8 cellular contexts compared by ENCODE assay signal in the genomic region with DNA sequence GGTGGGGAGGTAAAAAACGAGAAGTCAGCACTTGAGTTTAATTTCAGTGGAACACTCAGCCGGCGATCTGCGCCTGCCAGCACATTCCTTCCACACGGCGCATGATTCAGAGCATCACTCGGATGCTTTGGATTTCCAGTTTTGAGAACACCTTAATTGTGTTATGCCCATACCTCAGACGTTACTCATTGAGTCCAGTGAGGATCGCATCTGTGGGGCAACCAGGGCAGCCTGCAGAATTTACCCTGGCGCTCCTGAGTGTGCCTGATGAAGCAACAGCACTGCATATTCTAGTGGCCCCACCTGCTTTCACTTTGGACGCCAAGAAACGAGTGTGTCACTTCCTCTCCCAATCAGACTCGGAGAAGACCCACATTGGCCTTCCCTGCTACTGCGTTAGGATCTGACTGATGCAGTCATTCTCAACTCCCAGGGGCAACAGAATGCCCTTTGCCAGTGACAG. TPM values are rescaled to one million over a fixed set of nuclear protein-coding genes. Genes with fewer than 3 reads are reported as not detected.
DNase-seq lines count a peak whose midpoint lies in the region; ATAC-seq, FAIRE-seq and TF ChIP-seq lines count a peak whose summit lies in the region.

No MANE protein-coding gene starts in this region.

- H3K27ac ChIP-seq in heart left ventricle (peak overlapping the region in 9 of 12 donors; percentile 11 to 82 (median 39)), iPS-20b (ENCODE audit: low read length) (no peak overlapping the region)

- H3K4me1 ChIP-seq in heart left ventricle (peaks cover 0 to 22% (median 6%) of the 10 kb centered on the region in 12 donors), iPS-20b (ENCODE audit: insufficient read depth, low read length) (peaks cover 17% of the 10 kb centered on the region)

- ATAC-seq in heart left ventricle (peak in 3 of 4 donors; percentile 35 to 72 (median 49)), Right ventricle myocardium superior (ENCODE audit: poor library complexity) (no peak)

- DNase-seq in heart left ventricle (no peak), Right ventricle myocardium superior (no peak), urothelium cell line (ENCODE audit: low spot score) (peak; percentile 46), KG1 (lab: John Stamatoyannopoulos, UW) (no peak), SHP77 treated with DMSO at 0.1 percent for 48 hours (lab: John Stamatoyannopoulos, UW) (no peak)
- DNase-seq in effector CD8-positive, alpha-beta T cell (lab: John Stamatoyannopoulos, UW), result no peak

- intact Hi-C loops in heart left ventricle (cut with DNase I), result loop anchor here in 1 of 10 donors (10.0 kb wide), 1 partner anchor 55 kb away; no protein-coding TSS in a partner anchor
- intact Hi-C loops in Right ventricle myocardium superior (cut with DNase I), result no loop called here

- H3K27me3 ChIP-seq in heart left ventricle (no peaks in the 10 kb centered on the region), iPS-20b (ENCODE audit: insufficient read depth, low read length) (peaks cover 19% of the 10 kb centered on the region)

- H3K4me3 ChIP-seq in heart left ventricle (peak overlapping the region in 1 of 12 donors; percentile 6), WI38 (ENCODE audit: low read depth, low read length) (peak overlapping the region; percentile 21; the same call in 1 of the 2 replicates), iPS-20b (ENCODE audit: low read length) (peak overlapping the region; percentile 33; the same call in 1 of the 2 replicates)

- H3K36me3 ChIP-seq in heart left ventricle (peaks cover 0 to 14% (median 0%) of the 10 kb centered on the region in 9 donors), iPS-20b (ENCODE audit: insufficient read depth, low read depth, low read length) (no peaks in the 10 kb centered on the region)

- no peaks in the 10 kb centered on the region for H3K9me3 ChIP-seq in heart left ventricle
- no peaks in the 10 kb centered on the region for H3K9me3 ChIP-seq in iPS-20b (ENCODE audit: insufficient read depth, low read depth, low read length)

- TF ChIP-seq POLR2A in heart left ventricle (IDR thresholded peaks at IDR 0.05), result no peak

- WGBS in heart left ventricle, 4 donors, result 70 to 74% (median 73%) methylated on average over 13 to 14 of the region's 14 CpGs

- no peak for FAIRE-seq in urothelium cell line (lab: Jason Lieb, UNC)

- TF ChIP-seq CTCF in heart left ventricle (IDR thresholded peaks at IDR 0.05), result no peak
- TF ChIP-seq CTCF in WI38 (IDR thresholded peaks at IDR 0.05; ENCODE audit: low read depth, low read length), result no peak

- H3K9ac ChIP-seq in iPS-20b (ENCODE audit: low read depth, low read length), result no peak overlapping the region

RNA-seq across cellular contexts. Expression of a gene that starts 19.9 kb away (rescaled TPM):
- total RNA-seq in heart left ventricle (10 to 100 TPM in 3 of 9 donors, 1 to 10 TPM in 6; 3.8 to 11.5 (median 7.0) TPM), Right ventricle myocardium superior (7.3 TPM)
- 1 to 10 TPM; 4.2 to 5.5 TPM for polyA plus RNA-seq in heart left ventricle

RNA-seq across cellular contexts. Expression of a gene that starts 41.3 kb away (rescaled TPM):
- 10 to 100 TPM; 16.3 to 24.8 (median 22.0) TPM for total RNA-seq in heart left ventricle
- 10 to 100 TPM; 24.5 to 49.7 TPM for polyA plus RNA-seq in heart left ventricle
- 15.2 TPM for total RNA-seq in Right ventricle myocardium superior

RNA-seq across cellular contexts. Expression of a gene that starts 41.5 kb away (rescaled TPM):
- total RNA-seq in heart left ventricle (1 to 10 TPM; 5.8 to 9.6 (median 6.9) TPM), Right ventricle myocardium superior (5.7 TPM)
- 1 to 10 TPM; 3.7 to 8.0 TPM for polyA plus RNA-seq in heart left ventricle
